Comparison of ENCODE assay signal across 1 cellular context in genomic region chr13:58804832-58805231, GRCh38.
TF ChIP-seq lines count a peak whose summit lies in the region.

No MANE protein-coding gene starts in this region.

TF ChIP-seq in SK-N-SH, 30 proteins besides CTCF, POLR2A, EP300 and RAD21 (continued from another document):
- no peak for TF ChIP-seq YY1 (IDR thresholded peaks at IDR 0.05; ENCODE audit: low read depth)
